ENCODE assay signal across 18 cellular contexts in the genomic region with DNA sequence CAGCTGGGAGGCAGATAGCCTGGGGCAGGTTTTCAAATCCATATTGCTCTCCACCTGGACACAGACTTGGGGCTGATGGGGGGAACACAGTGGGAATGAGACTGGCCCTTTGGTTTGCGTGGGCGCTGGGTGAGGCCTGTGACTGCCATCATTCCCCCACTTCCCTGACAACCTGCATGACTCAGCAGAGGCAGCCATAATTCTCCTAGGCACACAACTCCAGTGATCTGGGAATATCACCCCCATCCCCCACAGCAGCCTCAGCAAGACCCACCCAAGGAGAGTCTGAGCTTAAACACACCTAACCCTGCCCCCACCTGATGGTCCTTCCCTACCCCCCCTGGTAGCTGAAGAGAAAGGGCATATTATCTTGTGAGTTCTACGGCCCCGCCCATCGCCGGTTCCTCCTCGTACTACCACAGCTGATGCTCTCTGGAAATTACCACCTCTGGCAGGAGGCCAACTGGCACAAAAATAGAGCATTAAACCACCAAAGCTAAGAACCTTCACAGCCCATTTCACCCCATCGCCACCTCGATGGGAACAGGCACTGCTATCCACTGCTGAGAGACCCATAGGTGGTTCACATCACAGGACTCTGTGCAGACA.
DNase-seq lines count a peak whose midpoint lies in the region; ATAC-seq and TF ChIP-seq lines count a peak whose summit lies in the region.
"Had no signal": no experiment of that assay in that cellular context is flagged by ENCODE, and none has a peak within 500 bp of the region (broad histone marks: within the 10 kb centered on the region; RNA-seq: fewer than 3 reads in every experiment).

No MANE protein-coding gene starts in this region.

- TF ChIP-seq POLR2A in thyroid gland (IDR thresholded peaks at IDR 0.05) = no peak
- no peak for TF ChIP-seq POLR2A in heart left ventricle (IDR thresholded peaks at IDR 0.05)

- H3K4me1 ChIP-seq in thyroid gland = no peaks in the 10 kb centered on the region
- no peaks in the 10 kb centered on the region for H3K4me1 ChIP-seq in heart left ventricle

- DNase-seq in NCI-H510A (lab: John Stamatoyannopoulos, UW) (peak; percentile 2), NCI-H510A treated with DMSO at 0.1 percent for 48 hours (lab: John Stamatoyannopoulos, UW) (no peak), NCI-H187 treated with DMSO at 0.1 percent for 48 hours (lab: John Stamatoyannopoulos, UW) (peak; percentile 4), RPMI8226 (peak; percentile 74), thyroid gland (peak; percentile 4 to 8), heart left ventricle (no peak), D341Med (ENCODE audit: low spot score) (no peak)
- no peak for DNase-seq in activated CD8-positive, alpha-beta memory T cell treated with anti-CD3 and anti-CD28 coated beads, Interleukin-2, amount 50 U/mL, for 48 hours
- DNase-seq: activated naive CD4-positive, alpha-beta T cell treated with anti-CD3 and anti-CD28 coated beads for 36 hours; brain microvascular endothelial cell; Caco-2; effector memory CD8-positive, alpha-beta T cell; foreskin fibroblast; NCI-H774; stimulated activated naive CD8-positive, alpha-beta T cell treated with anti-CD3 and anti-CD28 coated beads, Interleukin-15, amount 100 ng/mL, for 72 hours had no signal

- H3K9me3 ChIP-seq in thyroid gland (no peaks in the 10 kb centered on the region), heart left ventricle (no peaks in the 10 kb centered on the region)
- H3K9me3 ChIP-seq: Caco-2 had no signal

- WGBS in thyroid gland, 2 donors = 77 to 78% methylated on average over 9 of the region's 9 CpGs
- 77 to 83% (median 79%) methylated on average over 7 to 9 of the region's 9 CpGs for WGBS in heart left ventricle, 4 donors

- no peak for TF ChIP-seq CTCF in thyroid gland (IDR thresholded peaks at IDR 0.05)
- TF ChIP-seq CTCF in heart left ventricle (IDR thresholded peaks at IDR 0.05) = no peak

- H3K36me3 ChIP-seq in thyroid gland = no peaks in the 10 kb centered on the region
- no peaks in the 10 kb centered on the region for H3K36me3 ChIP-seq in heart left ventricle
- H3K36me3 ChIP-seq: brain microvascular endothelial cell had no signal

- intact Hi-C loops in thyroid gland (cut with DNase I) = no loop called here
- intact Hi-C loops in heart left ventricle (cut with DNase I) = no loop called here

- H3K27me3 ChIP-seq in thyroid gland = no peaks in the 10 kb centered on the region
- H3K27me3 ChIP-seq in heart left ventricle = peaks cover 0 to 12% (median 0%) of the 10 kb centered on the region in 9 donors
- H3K27me3 ChIP-seq: brain microvascular endothelial cell had no signal

- ATAC-seq in heart left ventricle = no peak
- ATAC-seq: effector memory CD8-positive, alpha-beta T cell; stimulated activated naive CD8-positive, alpha-beta T cell treated with anti-CD3 and anti-CD28 coated beads, Interleukin-15, amount 100 ng/mL, for 72 hours; WTC11 had no signal

- H3K4me3 ChIP-seq in thyroid gland (replicated peaks in 1 of 3) = no peak overlapping the region
- no peak overlapping the region for H3K4me3 ChIP-seq in heart left ventricle
- H3K4me3 ChIP-seq: SK-N-MC, skin epidermis had no signal

- no peak overlapping the region for H3K27ac ChIP-seq in thyroid gland
- no peak overlapping the region for H3K27ac ChIP-seq in heart left ventricle
- H3K27ac ChIP-seq: brain microvascular endothelial cell, SK-N-MC, skin epidermis had no signal

Comparison
In these comparisons a context has a peak if more than half of its experiments do, and no peak if none do; other contexts are left out.
1. DNase-seq: peak in NCI-H510A (single experiment), NCI-H187 treated with DMSO at 0.1 percent for 48 hours (single experiment), RPMI8226 (single experiment) and thyroid gland (2 of 2); none in NCI-H510A treated with DMSO at 0.1 percent for 48 hours (single experiment), activated CD8-positive, alpha-beta memory T cell treated with anti-CD3 and anti-CD28 coated beads, Interleukin-2, amount 50 U/mL, for 48 hours (single experiment), heart left ventricle (0 of 5) and D341Med (single experiment).